Comparison of ENCODE assay signal across 29 cellular contexts in genomic region chr5:40981420-40981819, GRCh38.
"Had no signal": no experiment of that assay in that cellular context is flagged by ENCODE, and none has a peak within 500 bp of the region (broad histone marks: within the 10 kb centered on the region; RNA-seq: fewer than 3 reads in every experiment).

No MANE protein-coding gene starts in this region.

- H3K27me3 ChIP-seq: adrenal gland, body of pancreas, breast epithelium, Peyer's patch had no signal

- H3K36me3 ChIP-seq: breast epithelium, Peyer's patch, WERI-Rb-1 had no signal

- H3K4me3 ChIP-seq: adrenal gland, body of pancreas, breast epithelium, K562, Peyer's patch had no signal

- DNase-seq: activated CD4-positive, alpha-beta memory T cell treated with anti-CD3 and anti-CD28 coated beads for 36 hours; activated CD4-positive, alpha-beta T cell treated with anti-CD3 and anti-CD28 coated beads, Interleukin-2, amount 10 ng/mL, durations not matched to agents 7 days and 5 days; activated CD8-positive, alpha-beta memory T cell treated with anti-CD3 and anti-CD28 coated beads, Interleukin-2, amount 50 U/mL, for 4 hours; activated gamma-delta T cell treated with Interleukin-2 at 50 U/mL for 16 hours; activated naive CD4-positive, alpha-beta T cell treated with anti-CD3 and anti-CD28 coated beads for 36 hours; activated T-cell treated with anti-CD3 and anti-CD28 coated beads for 4 hours; activated T-cell treated with anti-CD3 and anti-CD28 coated beads, Interleukin-2, amount 50 U/mL, for 4 hours; adrenal gland; body of pancreas; NCI-H1092 treated with DMSO at 0.1 percent for 48 hours; NCI-H1417; NCI-H187 treated with DMSO at 0.1 percent for 48 hours; NCI-H2081; NCI-H2171 treated with DMSO at 0.1 percent for 48 hours; NCI-H2227 treated with DMSO at 0.1 percent for 48 hours; NCI-H446; NCI-H524; NK-92 treated with Interleukin-12 subunit alpha and Interleukin-12 subunit beta, amount 100 ng/mL, for 24 hours; PC-3; Peyer's patch; RPMI8226; SHP77 treated with DMSO at 0.1 percent for 48 hours; T-cell; T-helper 17 cell; WERI-Rb-1 had no signal

- H3K27ac ChIP-seq: body of pancreas, breast epithelium, Peyer's patch, WERI-Rb-1 had no signal

- H3K9me3 ChIP-seq: adrenal gland, body of pancreas, breast epithelium, Peyer's patch had no signal

- H3K4me1 ChIP-seq: adrenal gland, body of pancreas, breast epithelium, Peyer's patch had no signal

- ATAC-seq: activated naive CD4-positive, alpha-beta T cell treated with anti-CD3 and anti-CD28 coated beads, Interleukin-2, amount 50 U/mL, for 72 hours; activated T-cell treated with anti-CD3 and anti-CD28 coated beads, Interleukin-2, amount 50 U/mL, for 4 hours; body of pancreas; K562; PC-3; SK-N-SH treated with all-trans-retinoic acid at 6 μM for 48 hours; T-cell; T-helper 17 cell had no signal
